Comparison of ENCODE assay signal across 8 cellular contexts in genomic region chr19:13430790-13431582, GRCh38.
DNase-seq lines count a peak whose midpoint lies in the region; ATAC-seq and TF ChIP-seq lines count a peak whose summit lies in the region.

No MANE protein-coding gene starts in this region.

- peaks cover 5 to 11% of the 10 kb centered on the region in 2 donors for H3K9me3 ChIP-seq in right atrium auricular region

- no peak overlapping the region for H3K4me3 Mint-ChIP-seq in activated T-helper 17 cell treated with anti-CD3 and anti-CD28 coated beads, Interleukin-2, amount 50 U/mL, for 72 hours

- H3K27ac Mint-ChIP-seq in activated T-helper 17 cell treated with anti-CD3 and anti-CD28 coated beads, Interleukin-2, amount 50 U/mL, for 72 hours: no peak overlapping the region

- H3K4me1 Mint-ChIP-seq in activated T-helper 17 cell treated with anti-CD3 and anti-CD28 coated beads, Interleukin-2, amount 50 U/mL, for 72 hours: no peaks in the 10 kb centered on the region

- H3K27me3 Mint-ChIP-seq in activated T-helper 17 cell treated with anti-CD3 and anti-CD28 coated beads, Interleukin-2, amount 50 U/mL, for 72 hours: peaks cover 19% of the 10 kb centered on the region

- DNase-seq in Right ventricle myocardium superior: peak; percentile 47
- DNase-seq in right atrium auricular region (ENCODE audit: low spot score): no peak
- peak; percentile 73 for DNase-seq in OCI-M2 (lab: John Stamatoyannopoulos, UW; ENCODE audit: unreplicated experiment)
- peak; percentile 29 for DNase-seq in left cardiac atrium
- peak; percentile 13 to 31 for DNase-seq in stimulated activated CD4-positive, alpha-beta T cell treated with anti-CD3 and anti-CD28 coated beads, Interleukin-15, amount 100 ng/mL, for 48 hours (ENCODE audit: low read depth in 2 of 2)
- no peak for DNase-seq in retina

- ATAC-seq in Right ventricle myocardium superior (ENCODE audit: poor library complexity) (no peak), left cardiac atrium (no peak), GM18873 (IDR thresholded peaks at IDR 0.05; ENCODE audit: low FRiP score, unreplicated experiment) (no peak)
- peak; percentile 63 for ATAC-seq in activated T-helper 17 cell treated with anti-CD3 and anti-CD28 coated beads, Interleukin-2, amount 50 U/mL, for 72 hours (replicated peaks)

- no peaks in the 10 kb centered on the region for H3K9me3 Mint-ChIP-seq in activated T-helper 17 cell treated with anti-CD3 and anti-CD28 coated beads, Interleukin-2, amount 50 U/mL, for 72 hours

- TF ChIP-seq CTCF in right atrium auricular region (IDR thresholded peaks at IDR 0.05): peak in 1 of 2 donors; percentile 70

- H3K4me1 ChIP-seq in right atrium auricular region: no peaks in the 10 kb centered on the region

- H3K27me3 ChIP-seq in right atrium auricular region: no peaks in the 10 kb centered on the region

- intact Hi-C loops in Right ventricle myocardium superior (cut with DNase I) (no loop called here), left cardiac atrium (cut with DNase I) (no loop called here)

- no peaks in the 10 kb centered on the region for H3K36me3 ChIP-seq in right atrium auricular region

- H3K4me3 ChIP-seq in right atrium auricular region: no peak overlapping the region

- no peak overlapping the region for H3K27ac ChIP-seq in right atrium auricular region

- no peaks in the 10 kb centered on the region for H3K36me3 Mint-ChIP-seq in activated T-helper 17 cell treated with anti-CD3 and anti-CD28 coated beads, Interleukin-2, amount 50 U/mL, for 72 hours (ENCODE audit: low read depth)

Comparison
In these comparisons a context has a peak if more than half of its experiments do, and no peak if none do; other contexts are left out.
1. DNase-seq: peak in Right ventricle myocardium superior (single experiment), OCI-M2 (single experiment), left cardiac atrium (single experiment) and stimulated activated CD4-positive, alpha-beta T cell treated with anti-CD3 and anti-CD28 coated beads, Interleukin-15, amount 100 ng/mL, for 48 hours (2 of 2); none in right atrium auricular region (single experiment) and retina (single experiment).